16 cellular contexts compared by ENCODE assay signal in the genomic region with DNA sequence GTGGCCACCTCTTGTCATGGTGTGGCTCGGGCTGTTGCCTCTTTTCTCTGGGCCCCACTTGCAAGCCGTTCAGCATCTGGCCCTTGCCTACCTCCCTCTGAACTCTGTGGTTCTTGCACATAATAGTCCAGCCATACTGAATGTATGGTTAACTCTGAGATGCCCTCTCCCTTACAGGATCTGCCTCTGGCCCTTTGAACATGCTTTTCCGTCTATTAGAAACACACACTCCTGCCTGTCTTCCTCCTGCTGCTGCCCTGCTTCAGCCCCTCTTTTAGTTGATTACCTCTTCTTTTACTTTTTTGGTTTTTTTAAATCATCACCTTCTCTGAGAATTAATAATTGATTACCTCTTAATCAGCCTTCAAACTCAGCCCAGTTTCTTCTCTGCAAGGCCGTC.
DNase-seq lines count a peak whose midpoint lies in the region; ATAC-seq and TF ChIP-seq lines count a peak whose summit lies in the region.
"Had no signal": no experiment of that assay in that cellular context is flagged by ENCODE, and none has a peak within 500 bp of the region (broad histone marks: within the 10 kb centered on the region; RNA-seq: fewer than 3 reads in every experiment).

No MANE protein-coding gene starts in this region.

- H3K4me1 ChIP-seq in HEK293 (ENCODE audit: control insufficient read depth, insufficient read depth, low read length) (no peaks in the 10 kb centered on the region), lower lobe of right lung (peaks cover 20% of the 10 kb centered on the region), thymus (ENCODE audit: control insufficient read depth, insufficient read depth, low read length) (peaks cover 45% of the 10 kb centered on the region)

- peak overlapping the region; percentile 27 for H3K27ac Mint-ChIP-seq in activated CD8-positive, alpha-beta T cell treated with anti-CD3 and anti-CD28 coated beads for 36 hours
- H3K27ac Mint-ChIP-seq: nephron progenitor cell had no signal

- peaks cover 24% of the 10 kb centered on the region for H3K4me1 Mint-ChIP-seq in activated CD8-positive, alpha-beta T cell treated with anti-CD3 and anti-CD28 coated beads for 36 hours (ENCODE audit: low read depth)

- intact Hi-C loops in activated CD8-positive, alpha-beta T cell treated with anti-CD3 and anti-CD28 coated beads for 36 hours (cut with micrococcal nuclease): no loop called here
- intact Hi-C loops in lower lobe of right lung (cut with DNase I): no loop called here

- no peak overlapping the region for H3K4me3 ChIP-seq in HEK293 (ENCODE audit: low read depth, low read length)
- no peak overlapping the region for H3K4me3 ChIP-seq in lower lobe of right lung
- H3K4me3 ChIP-seq in thymus (ENCODE audit: low read length): no peak overlapping the region
- H3K4me3 ChIP-seq: stomach had no signal

- CTCF ChIA-PET in HEK293 (lab: Yijun Ruan, JAX): no interaction called here
- CTCF ChIA-PET in activated CD8-positive, alpha-beta T cell treated with anti-CD3 and anti-CD28 coated beads for 36 hours (lab: Charles Lee): interaction anchor here (1.0 to 3.2 kb wide), 4 partner anchors 62 to 201 kb away, joined by 3 to 17 read pairs (median 4); no protein-coding TSS in a partner anchor

- no peaks in the 10 kb centered on the region for H3K27me3 ChIP-seq in lower lobe of right lung (ENCODE audit: low read depth)
- no peaks in the 10 kb centered on the region for H3K27me3 ChIP-seq in thymus (ENCODE audit: control insufficient read depth, insufficient read depth)
- H3K27me3 ChIP-seq: dorsolateral prefrontal cortex, stomach had no signal

- H3K9me3 ChIP-seq in HEK293 (ENCODE audit: control insufficient read depth, insufficient read depth, low read depth, low read length) (no peaks in the 10 kb centered on the region), lower lobe of right lung (no peaks in the 10 kb centered on the region), thymus (ENCODE audit: control insufficient read depth) (no peaks in the 10 kb centered on the region)
- H3K9me3 ChIP-seq: stomach had no signal

- POLR2A ChIA-PET in HEK293 (lab: Yijun Ruan, JAX): no interaction called here
- POLR2A ChIA-PET in activated CD8-positive, alpha-beta T cell treated with anti-CD3 and anti-CD28 coated beads for 36 hours (lab: Charles Lee): interaction anchor here (1.1 kb wide), 1 partner anchor 76 kb away, joined by 3 read pairs; no protein-coding TSS in a partner anchor

- no peaks in the 10 kb centered on the region for H3K36me3 Mint-ChIP-seq in activated CD8-positive, alpha-beta T cell treated with anti-CD3 and anti-CD28 coated beads for 36 hours (ENCODE audit: low read depth)

- ATAC-seq in activated CD8-positive, alpha-beta T cell treated with anti-CD3 and anti-CD28 coated beads for 36 hours: no peak
- ATAC-seq in lower lobe of right lung: no peak

- H3K9me3 Mint-ChIP-seq in activated CD8-positive, alpha-beta T cell treated with anti-CD3 and anti-CD28 coated beads for 36 hours: no peaks in the 10 kb centered on the region
- H3K9me3 Mint-ChIP-seq: nephron progenitor cell had no signal

- H3K4me3 Mint-ChIP-seq in activated CD8-positive, alpha-beta T cell treated with anti-CD3 and anti-CD28 coated beads for 36 hours: no peak overlapping the region
- H3K4me3 Mint-ChIP-seq: nephron progenitor cell had no signal

- TF ChIP-seq CTCF in HEK293 (tag by site-specific recombination; IDR thresholded peaks at IDR 0.05) (no peak), lower lobe of right lung (IDR thresholded peaks at IDR 0.05) (no peak)
- no peak for TF ChIP-seq CTCF in activated CD8-positive, alpha-beta T cell treated with anti-CD3 and anti-CD28 coated beads for 36 hours (IDR thresholded peaks at IDR 0.05)

- H3K27ac ChIP-seq in HEK293 (ENCODE audit: extremely low read depth, low read depth, low read length) (no peak overlapping the region), lower lobe of right lung (peak overlapping the region; percentile 22), thymus (ENCODE audit: low read depth) (peak overlapping the region; percentile 90)
- H3K27ac ChIP-seq: C4-2B had no signal

- H3K27me3 Mint-ChIP-seq in activated CD8-positive, alpha-beta T cell treated with anti-CD3 and anti-CD28 coated beads for 36 hours: no peaks in the 10 kb centered on the region

- DNase-seq in activated CD8-positive, alpha-beta T cell treated with anti-CD3 and anti-CD28 coated beads for 36 hours: no peak
- DNase-seq in lower lobe of right lung (no peak), GM03348 (ENCODE audit: low spot score) (no peak), HK-2 (ENCODE audit: unreplicated experiment) (no peak)
- no peak for DNase-seq in stimulated activated CD4-positive, alpha-beta T cell treated with anti-CD3 and anti-CD28 coated beads, Interleukin-4, amount 100 ng/mL, for 24 hours
- DNase-seq: activated CD4-positive, CD25-positive, alpha-beta regulatory T cell treated with anti-CD3 and anti-CD28 coated beads, Interleukin-2, amount 50 U/mL, for 72 hours; activated T-cell treated with anti-CD3 and anti-CD28 coated beads, Interleukin-2, amount 50 U/mL, for 1 hour; left cardiac atrium; NCI-H2029 treated with DMSO at 0.1 percent for 48 hours; NCI-H69; nephron progenitor cell; stomach had no signal

- peaks cover 0 to 29% of the 10 kb centered on the region in 2 experiments; a peak in 1 of 3 replicates for H3K36me3 ChIP-seq in HEK293 (ENCODE audit: control insufficient read depth in 2 of 2, insufficient read depth in 1 of 2, low read length in 2 of 2)
- peaks cover 83% of the 10 kb centered on the region for H3K36me3 ChIP-seq in lower lobe of right lung
- no peaks in the 10 kb centered on the region for H3K36me3 ChIP-seq in thymus (ENCODE audit: control insufficient read depth, insufficient read depth)

- 96% methylated on average over 4 of the region's 4 CpGs for WGBS in thymus

TF ChIP-seq in HEK293, 187 proteins besides CTCF, POLR2A, EP300 and RAD21:
- TF ChIP-seq ZNF157 (tag by site-specific recombination; IDR thresholded peaks at IDR 0.05) (no peak), ZNF623 (tag by site-specific recombination; IDR thresholded peaks at IDR 0.05) (peak; percentile 59)
